In genomic region chr17:41966453-41967140, GRCh38 we compare ENCODE assay signal across 9 cellular contexts. TPM values are rescaled to one million over a fixed set of nuclear protein-coding genes. Genes with fewer than 3 reads are reported as not detected.
DNase-seq lines count a peak whose midpoint lies in the region; ATAC-seq, FAIRE-seq and TF ChIP-seq lines count a peak whose summit lies in the region.
"Had no signal": no experiment of that assay in that cellular context is flagged by ENCODE, and none has a peak within 500 bp of the region (broad histone marks: within the 10 kb centered on the region; RNA-seq: fewer than 3 reads in every experiment).

Gene CNP (plus strand): TSS chr17:41966795. CDS start chr17:41966885, 90 bp downstream.

- ATAC-seq in GM19463 (IDR thresholded peaks at IDR 0.05; ENCODE audit: unreplicated experiment), result peak; percentile 72

- H3K9ac ChIP-seq in endocrine pancreas (ENCODE audit: control insufficient read depth, insufficient read depth, low read length), result peak within 1 kb of the TSS; percentile 83

- peaks cover 4% of the 10 kb centered on the region for H3K4me1 ChIP-seq in endocrine pancreas (ENCODE audit: control insufficient read depth, insufficient read depth, low read length)

- H3K27ac ChIP-seq in C4-2B, result peak within 1 kb of the TSS; percentile 84

- no peaks in the 10 kb centered on the region for H3K9me3 ChIP-seq in endocrine pancreas (ENCODE audit: control insufficient read depth, low read length)

- DNase-seq in HTR-8/SVneo (ENCODE audit: insufficient read length, low spot score), result peak; percentile 98
- peak; percentile 70 for DNase-seq in NOMO-1 treated with dmso at 0.1 percent for 144 hours (lab: John Stamatoyannopoulos, UW; ENCODE audit: unreplicated experiment)
- peak; percentile 82 to 84 (median 83) for DNase-seq in activated CD8-positive, alpha-beta memory T cell treated with anti-CD3 and anti-CD28 coated beads for 48 hours (ENCODE audit: low read depth in 2 of 3, low spot score in 2 of 3)
- peak; percentile 98 for DNase-seq in mesenteric fat pad (ENCODE audit: low spot score)
- DNase-seq in stimulated activated CD8-positive, alpha-beta memory T cell treated with anti-CD3 and anti-CD28 coated beads, Interleukin-15, amount 100 ng/mL, for 1 hour (ENCODE audit: low read depth), result peak; percentile 84

- H3K4me3 ChIP-seq in endocrine pancreas (ENCODE audit: control insufficient read depth, insufficient read depth, low read length), result peak within 1 kb of the TSS; percentile 66

- no peaks in the 10 kb centered on the region for H3K27me3 ChIP-seq in endocrine pancreas (ENCODE audit: control insufficient read depth, insufficient read depth, low read length)

- H3K36me3 ChIP-seq in endocrine pancreas (ENCODE audit: control insufficient read depth, insufficient read depth, low read length), result no peaks in the 10 kb centered on the region

- TF ChIP-seq CTCF in C4-2B (conservative IDR thresholded peaks at IDR 0.05), result no peak

- peak; percentile 67 for FAIRE-seq in HTR-8/SVneo (lab: Jason Lieb, UNC)
- FAIRE-seq: colon had no signal

RNA-seq across cellular contexts. Expression of gene CNP, which starts in this region (rescaled TPM):
- 84.0 TPM for total RNA-seq in mesenteric fat pad

Comparison
In these comparisons a context has a peak if more than half of its experiments do, and no peak if none do; other contexts are left out.
1. Peak in every context shown above with its lines: DNase-seq, ATAC-seq, H3K4me3 ChIP-seq and H3K27ac ChIP-seq.